In genomic region chr19:19385131-19385899, GRCh38 we compare ENCODE assay signal across 7 cellular contexts. TPM values are rescaled to one million over a fixed set of nuclear protein-coding genes. Genes with fewer than 3 reads are reported as not detected.
A peak's percentile ranks its signal among the peaks of the same experiment; 100 is the strongest.
DNase-seq lines count a peak whose midpoint lies in the region; ATAC-seq and TF ChIP-seq lines count a peak whose summit lies in the region.

No MANE protein-coding gene starts in this region.

- H3K9me2 ChIP-seq in hepatocyte (replicated peaks; ENCODE audit: insufficient read depth), result no peaks in the 10 kb centered on the region

- H3K27me3 ChIP-seq in hepatocyte, result no peaks in the 10 kb centered on the region

- no peaks in the 10 kb centered on the region for H3K9me3 ChIP-seq in hepatocyte (ENCODE audit: low read depth)

- H3K36me3 ChIP-seq in hepatocyte (replicated peaks; ENCODE audit: insufficient read depth, low read depth), result no peaks in the 10 kb centered on the region

- H3K79me2 ChIP-seq in hepatocyte, result peaks cover 40% of the 10 kb centered on the region

- H3K4me3 ChIP-seq in hepatocyte, result peak overlapping the region; percentile 9

- peaks cover 14% of the 10 kb centered on the region for H3K4me1 ChIP-seq in hepatocyte (ENCODE audit: insufficient read depth)

- WGBS in hepatocyte (ENCODE audit: low lambda C conversion rate, missing lambda C conversion rate), result 2% methylated on average over 48 of the region's 75 CpGs

- peak; percentile 93 for ATAC-seq in GM18511 (IDR thresholded peaks at IDR 0.05; ENCODE audit: unreplicated experiment)
- peak; percentile 88 for ATAC-seq in HG03025 (IDR thresholded peaks at IDR 0.05; ENCODE audit: low FRiP score, unreplicated experiment)

- H2AFZ ChIP-seq in hepatocyte, result peak overlapping the region; percentile 58

- peak overlapping the region; percentile 75 for H3K4me2 ChIP-seq in hepatocyte

- no peaks in the 10 kb centered on the region for H4K20me1 ChIP-seq in hepatocyte (ENCODE audit: insufficient read depth, poor library complexity, severe bottlenecking)

- peak; percentile 91 for DNase-seq in NCI-H2029 treated with DMSO at 0.1 percent for 48 hours (lab: John Stamatoyannopoulos, UW)
- peak; percentile 99 for DNase-seq in T1000 (lab: John Stamatoyannopoulos, UW)
- DNase-seq in astrocyte of the hippocampus (ENCODE audit: low read depth, low spot score), result peak; percentile 100
- DNase-seq in hepatocyte (ENCODE audit: low spot score), result peak; percentile 100
- peak; percentile 98 for DNase-seq in renal cortical epithelial cell (ENCODE audit: low read depth)

- no peak for TF ChIP-seq CTCF in hepatocyte (IDR thresholded peaks at IDR 0.05; ENCODE audit: poor library complexity)

- H3K27ac ChIP-seq in hepatocyte, result peak overlapping the region; percentile 88

RNA-seq across cellular contexts. Expression of gene GATAD2A, which starts 20.2 kb away (rescaled TPM):
- total RNA-seq in hepatocyte, result 28.0 and 35.7 TPM in 2 replicates
- polyA plus RNA-seq in hepatocyte, result 31.4 and 35.3 TPM in 2 replicates
- 44.1 and 93.9 TPM in 2 replicates for total RNA-seq in renal cortical epithelial cell

Comparison
In these comparisons a context has a peak if more than half of its experiments do, and no peak if none do; other contexts are left out.
1. Peak in every context shown above with its lines: DNase-seq, ATAC-seq, H3K4me3 ChIP-seq and H3K27ac ChIP-seq.